In genomic region chr4:76087007-76087769, GRCh38 we compare ENCODE assay signal across 8 cellular contexts. TPM values are rescaled to one million over a fixed set of nuclear protein-coding genes. Genes with fewer than 3 reads are reported as not detected.
DNase-seq lines count a peak whose midpoint lies in the region; FAIRE-seq and TF ChIP-seq lines count a peak whose summit lies in the region.

No MANE protein-coding gene starts in this region.

- no peak for FAIRE-seq in GM12891 (lab: Jason Lieb, UNC)

- TF ChIP-seq CTCF in DOHH2 (IDR thresholded peaks at IDR 0.05; ENCODE audit: low read depth, low read length, poor library complexity, severe bottlenecking) (peak; percentile 48), OCI-LY1 (IDR thresholded peaks at IDR 0.05; ENCODE audit: low read length) (peak; percentile 39; the same call in 1 of the 2 replicates), chondrocyte (IDR thresholded peaks at IDR 0.05) (peak; percentile 78), thyroid gland (IDR thresholded peaks at IDR 0.05) (peak in 4 of 6 experiments; percentile 37 to 56 (median 52))

- H3K27me3 ChIP-seq in DOHH2 (ENCODE audit: control insufficient read depth, low read length) (peaks cover 3% of the 10 kb centered on the region), HUES6 (ENCODE audit: control insufficient read depth, insufficient read depth, low read length) (no peaks in the 10 kb centered on the region), OCI-LY1 (ENCODE audit: insufficient read depth, low read length) (no peaks in the 10 kb centered on the region), thyroid gland (no peaks in the 10 kb centered on the region)

- no peak overlapping the region for H2AFZ ChIP-seq in OCI-LY1 (ENCODE audit: low read length)

- H3K4me3 Mint-ChIP-seq in chondrocyte (ENCODE audit: unreplicated experiment) = peak overlapping the region; percentile 56

- no peak overlapping the region for H3K27ac Mint-ChIP-seq in chondrocyte (ENCODE audit: unreplicated experiment)

- 24 to 33% methylated on average over 13 of the region's 13 CpGs for WGBS in thyroid gland, 2 donors

- TF ChIP-seq POLR2A in thyroid gland (IDR thresholded peaks at IDR 0.05) (no peak), GM12891 (IDR thresholded peaks at IDR 0.05; ENCODE audit: low read depth, low read length) (no peak)

- H3K36me3 ChIP-seq in DOHH2 (ENCODE audit: control insufficient read depth, low read length) (no peaks in the 10 kb centered on the region), HUES6 (ENCODE audit: control insufficient read depth, insufficient read depth, low read length) (no peaks in the 10 kb centered on the region), OCI-LY1 (ENCODE audit: insufficient read depth, low read length) (no peaks in the 10 kb centered on the region), thyroid gland (no peaks in the 10 kb centered on the region)

- H3K4me1 Mint-ChIP-seq in chondrocyte (ENCODE audit: low read depth) = peaks cover 7% of the 10 kb centered on the region

- H3K4me1 ChIP-seq in DOHH2 (ENCODE audit: control insufficient read depth, low read length) (no peaks in the 10 kb centered on the region), HUES6 (ENCODE audit: control insufficient read depth, insufficient read depth, low read length) (no peaks in the 10 kb centered on the region), OCI-LY1 (ENCODE audit: insufficient read depth, low read length, severe bottlenecking) (no peaks in the 10 kb centered on the region), thyroid gland (peaks cover 0 to 4% of the 10 kb centered on the region in 2 donors)

- no peaks in the 10 kb centered on the region for H3K27me3 Mint-ChIP-seq in chondrocyte (ENCODE audit: low read depth)

- H3K4me2 ChIP-seq in DOHH2 (ENCODE audit: low read length) = no peak overlapping the region
- H3K4me2 ChIP-seq in OCI-LY1 (ENCODE audit: low read length) = peak overlapping the region; percentile 36; the same call in 1 of the 2 replicates

- H3K9me3 ChIP-seq in DOHH2 (ENCODE audit: control insufficient read depth, insufficient read depth, low read length) (no peaks in the 10 kb centered on the region), HUES6 (ENCODE audit: control insufficient read depth, insufficient read depth, low read depth, low read length) (no peaks in the 10 kb centered on the region), OCI-LY1 (ENCODE audit: low read length) (no peaks in the 10 kb centered on the region), thyroid gland (no peaks in the 10 kb centered on the region)

- H3F3A ChIP-seq in DOHH2 (ENCODE audit: control insufficient read depth, insufficient read depth) (no peaks in the 10 kb centered on the region), OCI-LY1 (ENCODE audit: insufficient read depth, low read length) (no peaks in the 10 kb centered on the region)

- H3K9me2 ChIP-seq in DOHH2 (replicated peaks; ENCODE audit: control insufficient read depth, low read length) (no peaks in the 10 kb centered on the region), OCI-LY1 (ENCODE audit: low read depth, low read length) (no peaks in the 10 kb centered on the region)

- no peak overlapping the region for H3K27ac ChIP-seq in DOHH2 (ENCODE audit: low read depth, low read length)
- no peak overlapping the region for H3K27ac ChIP-seq in HUES6 (ENCODE audit: low read depth, low read length)
- H3K27ac ChIP-seq in OCI-LY1 (ENCODE audit: low read depth, low read length, poor library complexity, severe bottlenecking) = no peak overlapping the region
- no peak overlapping the region for H3K27ac ChIP-seq in thyroid gland

- H4K20me1 ChIP-seq in DOHH2 (ENCODE audit: control insufficient read depth, insufficient read depth, low read depth, low read length) = no peaks in the 10 kb centered on the region
- no peaks in the 10 kb centered on the region for H4K20me1 ChIP-seq in OCI-LY1 (ENCODE audit: insufficient read depth, low read length)

- no peaks in the 10 kb centered on the region for H3K9me3 Mint-ChIP-seq in chondrocyte (ENCODE audit: low read depth)

- DNase-seq in chondrocyte (ENCODE audit: low spot score) (no peak), kidney tubule cell (ENCODE audit: low spot score) (peak; percentile 73), thyroid gland (peak; percentile 66 to 67), KG1 (lab: John Stamatoyannopoulos, UW) (no peak), GM12891 (ENCODE audit: insufficient read length, low spot score) (no peak)

- H3K79me2 ChIP-seq in DOHH2 (ENCODE audit: control insufficient read depth, low read length) (no peaks in the 10 kb centered on the region), OCI-LY1 (ENCODE audit: insufficient read depth, low read length) (no peaks in the 10 kb centered on the region)

- H3K4me3 ChIP-seq in DOHH2 (ENCODE audit: low read length) (no peak overlapping the region), HUES6 (ENCODE audit: low read depth, low read length) (peak overlapping the region; percentile 7; the same call in 1 of the 2 replicates), OCI-LY1 (ENCODE audit: low read depth, low read length, poor library complexity, severe bottlenecking) (no peak overlapping the region), thyroid gland (replicated peaks in 1 of 3) (no peak overlapping the region)

- intact Hi-C loops in thyroid gland (cut with DNase I) = no loop called here

- no peak overlapping the region for H3K9ac ChIP-seq in HUES6 (ENCODE audit: low read length)
- H3K9ac ChIP-seq in OCI-LY1 (ENCODE audit: low read length) = no peak overlapping the region

- H3K36me3 Mint-ChIP-seq in chondrocyte (ENCODE audit: low read depth) = no peaks in the 10 kb centered on the region

TF ChIP-seq in GM12891, 5 proteins besides CTCF, POLR2A, EP300 and RAD21:
- no peak for TF ChIP-seq POLR2AphosphoS5 (IDR thresholded peaks at IDR 0.05; ENCODE audit: low read depth, low read length)
- TF ChIP-seq POU2F2 (IDR thresholded peaks at IDR 0.05; ENCODE audit: low read depth, low read length) = no peak
- no peak for TF ChIP-seq SPI1 (IDR thresholded peaks at IDR 0.05; ENCODE audit: low read depth, low read length)
- TF ChIP-seq TAF1 (IDR thresholded peaks at IDR 0.05; ENCODE audit: low read depth, low read length) = no peak

RNA-seq across cellular contexts. Expression of gene ART3, which starts 12.7 kb away (rescaled TPM):
- total RNA-seq in chondrocyte = 0.40 to 0.41 TPM in 2 of 3 replicates, not detected in the other
- 1 to 10 TPM in 1 of 4 donors, not detected in 3; 2.1 TPM for total RNA-seq in thyroid gland
- not detected for polyA plus RNA-seq in GM12891 (2012; ENCODE audit: low read depth, missing spikeins)

RNA-seq across cellular contexts. Expression of gene CXCL11, which starts 51.3 kb away (rescaled TPM):
- total RNA-seq in chondrocyte = not detected in 3 replicates
- total RNA-seq in thyroid gland = 1 to 10 TPM in 1 of 4 donors, not detected in 3; 1.3 TPM
- polyA plus RNA-seq in GM12891 (2012; ENCODE audit: low read depth, missing spikeins) = not detected

Comparison
In these comparisons a context has a peak if more than half of its experiments do, and no peak if none do; other contexts are left out.
1. DNase-seq: peak in kidney tubule cell (single experiment) and thyroid gland (2 of 2); none in chondrocyte (single experiment), KG1 (single experiment) and GM12891 (single experiment).
2. Peak in every context shown above with its lines, with median percentiles within 50 percentile points of each other: CTCF ChIP-seq.